Comparison of ENCODE assay signal across 8 cellular contexts in the genomic region with DNA sequence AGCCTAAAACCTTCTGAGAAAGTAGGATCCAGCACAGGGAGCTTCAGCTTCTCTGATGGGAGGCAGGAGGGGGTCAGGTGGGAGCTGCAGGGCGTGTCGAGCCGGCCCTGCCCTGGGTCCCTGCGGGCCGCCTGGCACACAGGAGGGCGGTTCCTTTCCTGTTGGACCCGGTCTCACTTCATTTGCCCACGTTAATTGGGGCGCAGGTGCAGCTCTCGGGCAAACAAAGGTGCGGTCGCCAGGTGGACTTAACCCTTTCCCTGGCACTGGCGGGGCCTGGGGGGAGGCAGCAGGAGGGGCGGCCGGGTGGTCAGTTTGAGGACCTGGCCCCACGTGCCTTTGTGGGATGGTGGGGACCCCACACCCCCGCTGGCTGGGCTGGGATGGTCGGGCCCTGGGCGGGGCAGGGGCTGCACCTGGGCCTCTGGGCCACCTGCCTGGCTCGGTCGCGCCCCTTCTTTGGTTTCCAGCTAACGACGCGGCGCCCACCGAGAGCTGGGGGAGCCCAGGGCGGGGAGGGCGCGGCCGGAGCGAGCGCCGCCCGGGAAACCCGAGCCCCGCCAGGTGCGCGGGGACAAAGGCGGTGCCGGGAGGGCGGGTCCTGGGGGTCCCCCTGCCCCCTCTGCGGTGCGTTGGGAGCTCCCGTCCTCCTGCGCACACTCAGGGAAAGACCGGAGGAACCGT. TPM values are rescaled to one million over a fixed set of nuclear protein-coding genes. Genes with fewer than 3 reads are reported as not detected.
DNase-seq lines count a peak whose midpoint lies in the region; ATAC-seq and FAIRE-seq lines count a peak whose summit lies in the region.
"Had no signal": no experiment of that assay in that cellular context is flagged by ENCODE, and none has a peak within 500 bp of the region (broad histone marks: within the 10 kb centered on the region; RNA-seq: fewer than 3 reads in every experiment).

No MANE protein-coding gene starts in this region.

- peaks cover 5% of the 10 kb centered on the region for H3K27me3 Mint-ChIP-seq in activated naive CD8-positive, alpha-beta T cell treated with anti-CD3 and anti-CD28 coated beads, Interleukin-2, amount 10 ng/mL, durations not matched to agents 7 days and 5 days

- H3K4me1 ChIP-seq in small intestine (ENCODE audit: control insufficient read depth in 2 of 2, insufficient read depth in 1 of 2, low read depth in 1 of 2, low read length in 1 of 2): peaks cover 8 to 10% of the 10 kb centered on the region in 2 donors

- POLR2A ChIA-PET in activated naive CD8-positive, alpha-beta T cell treated with anti-CD3 and anti-CD28 coated beads, Interleukin-2, amount 10 ng/mL, durations not matched to agents 7 days and 5 days (lab: Charles Lee): interaction anchor here (1.0 to 2.2 kb wide), 4 partner anchors 14 to 114 kb away, joined by 3 to 11 read pairs (median 4); no protein-coding TSS in a partner anchor

- H3K36me3 Mint-ChIP-seq in activated naive CD8-positive, alpha-beta T cell treated with anti-CD3 and anti-CD28 coated beads, Interleukin-2, amount 10 ng/mL, durations not matched to agents 7 days and 5 days: no peaks in the 10 kb centered on the region

- H3K9me3 ChIP-seq in small intestine (ENCODE audit: control insufficient read depth, low read depth): no peaks in the 10 kb centered on the region

- DNase-seq in NCI-H1436 (lab: John Stamatoyannopoulos, UW): peak; percentile 92
- peak; percentile 62 for DNase-seq in activated naive CD8-positive, alpha-beta T cell treated with anti-CD3 and anti-CD28 coated beads, Interleukin-2, amount 10 ng/mL, durations not matched to agents 7 days and 5 days
- peak; percentile 96 for DNase-seq in small intestine
- DNase-seq in G401 (ENCODE audit: low spot score): no peak
- no peak for DNase-seq in hepatic stellate cell (ENCODE audit: low spot score)

- peak overlapping the region; percentile 25 for H3K27ac Mint-ChIP-seq in activated naive CD8-positive, alpha-beta T cell treated with anti-CD3 and anti-CD28 coated beads, Interleukin-2, amount 10 ng/mL, durations not matched to agents 7 days and 5 days

- peak overlapping the region; percentile 93 to 99 for H3K27ac ChIP-seq in small intestine (ENCODE audit: low read depth in 1 of 2, low read length in 1 of 2)

- no peaks in the 10 kb centered on the region for H3K36me3 ChIP-seq in small intestine (ENCODE audit: control insufficient read depth in 2 of 2, insufficient read depth in 2 of 2, low read length in 2 of 2)

- 1 to 17% (median 11%) methylated on average over 25 to 48 of the region's 48 CpGs for WGBS in small intestine, 3 donors

- peak overlapping the region; percentile 49 to 69 for H3K4me3 ChIP-seq in small intestine (ENCODE audit: low read depth in 1 of 2, low read length in 2 of 2)

- peak; percentile 29 for ATAC-seq in GM21737 (IDR thresholded peaks at IDR 0.05; ENCODE audit: unreplicated experiment)
- peak; percentile 34 for ATAC-seq in activated naive CD8-positive, alpha-beta T cell treated with anti-CD3 and anti-CD28 coated beads, Interleukin-2, amount 10 ng/mL, durations not matched to agents 7 days and 5 days (ENCODE audit: low read depth)
- ATAC-seq in GM18517 (IDR thresholded peaks at IDR 0.05; ENCODE audit: unreplicated experiment): no peak

- no peaks in the 10 kb centered on the region for H3K27me3 ChIP-seq in small intestine (ENCODE audit: control insufficient read depth in 2 of 2, insufficient read depth in 2 of 2, low read length in 2 of 2)

- in situ Hi-C loops in G401 (cut with HindIII; ENCODE audit: low sequenced_read_pairs): no loop called here

- H3K4me1 Mint-ChIP-seq in activated naive CD8-positive, alpha-beta T cell treated with anti-CD3 and anti-CD28 coated beads, Interleukin-2, amount 10 ng/mL, durations not matched to agents 7 days and 5 days: peaks cover 13% of the 10 kb centered on the region

- peak overlapping the region; percentile 47 for H3K4me3 Mint-ChIP-seq in activated naive CD8-positive, alpha-beta T cell treated with anti-CD3 and anti-CD28 coated beads, Interleukin-2, amount 10 ng/mL, durations not matched to agents 7 days and 5 days

- no peak for FAIRE-seq in small intestine (lab: Jason Lieb, UNC)
- FAIRE-seq: endothelial cell of umbilical vein had no signal

- H3K9me3 Mint-ChIP-seq in activated naive CD8-positive, alpha-beta T cell treated with anti-CD3 and anti-CD28 coated beads, Interleukin-2, amount 10 ng/mL, durations not matched to agents 7 days and 5 days: no peaks in the 10 kb centered on the region

RNA-seq across cellular contexts. Expression of a gene that starts 20.8 kb away (rescaled TPM):
- total RNA-seq in activated naive CD8-positive, alpha-beta T cell treated with anti-CD3 and anti-CD28 coated beads, Interleukin-2, amount 10 ng/mL, durations not matched to agents 7 days and 5 days: 10 to 100 TPM; 22.7 to 23.0 TPM
- 10 to 100 TPM; 12.4 to 19.0 (median 12.7) TPM for polyA plus RNA-seq in small intestine
- 11.9 and 17.1 TPM in 2 replicates for total RNA-seq in G401 (2014; rRNA removed; shearing (Covaris generic))

RNA-seq across cellular contexts. Expression of a gene that starts 37.0 kb away (rescaled TPM):
- total RNA-seq in activated naive CD8-positive, alpha-beta T cell treated with anti-CD3 and anti-CD28 coated beads, Interleukin-2, amount 10 ng/mL, durations not matched to agents 7 days and 5 days: not detected
- polyA plus RNA-seq in small intestine: under 1 TPM in 1 of 3 donors, not detected in 2; 0.36 TPM
- not detected in 2 replicates for total RNA-seq in G401 (2014; rRNA removed; shearing (Covaris generic))
- total RNA-seq: endothelial cell of umbilical vein had no signal
- polyA plus RNA-seq: endothelial cell of umbilical vein had no signal

Comparison
In these comparisons a context has a peak if more than half of its experiments do, and no peak if none do; other contexts are left out.
1. DNase-seq: peak in NCI-H1436 (single experiment), activated naive CD8-positive, alpha-beta T cell treated with anti-CD3 and anti-CD28 coated beads, Interleukin-2, amount 10 ng/mL, durations not matched to agents 7 days and 5 days (single experiment) and small intestine (single experiment); none in G401 (single experiment) and hepatic stellate cell (single experiment).